ENCODE assay signal across 16 cellular contexts in the genomic region with DNA sequence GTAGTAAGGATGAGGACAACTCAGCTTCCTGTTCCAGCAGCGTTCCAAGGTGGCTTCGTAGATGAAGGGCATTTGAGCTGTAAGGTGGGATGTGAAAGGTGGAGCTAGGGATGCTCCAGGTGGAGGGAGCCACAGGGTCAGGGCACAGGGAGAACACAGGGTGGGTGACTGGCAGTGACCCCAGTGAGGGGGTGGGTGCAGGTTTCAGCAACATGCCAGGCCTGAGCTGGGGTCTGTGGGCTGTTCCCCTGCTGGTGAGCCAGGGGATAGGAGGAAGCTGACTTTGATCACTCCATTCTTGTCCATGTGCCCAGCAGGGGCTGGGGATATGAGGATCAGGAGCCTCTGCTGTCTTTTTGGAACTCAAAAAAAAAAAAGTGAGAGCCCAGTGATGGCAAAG. TPM values are rescaled to one million over a fixed set of nuclear protein-coding genes. Genes with fewer than 3 reads are reported as not detected.
DNase-seq lines count a peak whose midpoint lies in the region; ATAC-seq, FAIRE-seq and TF ChIP-seq lines count a peak whose summit lies in the region.
"Had no signal": no experiment of that assay in that cellular context is flagged by ENCODE, and none has a peak within 500 bp of the region (broad histone marks: within the 10 kb centered on the region; RNA-seq: fewer than 3 reads in every experiment).

No MANE protein-coding gene starts in this region.

- H3K27me3 ChIP-seq in cardiac muscle cell = no peaks in the 10 kb centered on the region
- H3K27me3 ChIP-seq: upper lobe of left lung had no signal

- intact Hi-C loops in Right ventricle myocardium inferior (cut with DNase I) (no loop called here), kidney (cut with DNase I) (no loop called here)

- no peak for DNase-seq in cardiac muscle cell (ENCODE audit: low read depth in 1 of 2, low spot score in 1 of 2)
- DNase-seq in Right ventricle myocardium inferior (ENCODE audit: missing footprints) = no peak
- DNase-seq in activated CD8-positive, alpha-beta memory T cell treated with anti-CD3 and anti-CD28 coated beads, Interleukin-2, amount 50 U/mL, for 48 hours = peak; percentile 43
- DNase-seq in kidney = peak; percentile 22
- no peak for DNase-seq in middle frontal gyrus (ENCODE audit: extremely low spot score, low spot score)
- DNase-seq in GM13977 (ENCODE audit: low spot score) = no peak
- DNase-seq in nucleus accumbens (lab: John Stamatoyannopoulos, UW) = no peak
- DNase-seq: activated naive CD4-positive, alpha-beta T cell treated with Interleukin-2 at 50 U/mL for 16 hours; NCI-H146; NCI-H526 treated with DMSO at 0.1 percent for 48 hours; RPMI8226; stimulated activated CD4-positive, alpha-beta T cell treated with anti-CD3 and anti-CD28 coated beads, Interleukin-2, amount 100 ng/mL, for 24 hours; T1000 had no signal

- H3K4me3 ChIP-seq in cardiac muscle cell (no peak overlapping the region), kidney (ENCODE audit: low read length in 2 of 2) (no peak overlapping the region)
- H3K4me3 ChIP-seq: upper lobe of left lung had no signal

- no peak for ATAC-seq in Right ventricle myocardium inferior
- ATAC-seq in HG03439 (IDR thresholded peaks at IDR 0.05; ENCODE audit: unreplicated experiment) = no peak
- ATAC-seq: esophagus mucosa had no signal

- H3K9me3 ChIP-seq in cardiac muscle cell (ENCODE audit: low read depth) = no peaks in the 10 kb centered on the region
- no peaks in the 10 kb centered on the region for H3K9me3 ChIP-seq in kidney (ENCODE audit: control insufficient read depth in 1 of 2, low read length in 2 of 2)
- H3K9me3 ChIP-seq: upper lobe of left lung had no signal

- H3K36me3 ChIP-seq in cardiac muscle cell = no peaks in the 10 kb centered on the region
- H3K36me3 ChIP-seq in kidney (ENCODE audit: control insufficient read depth in 1 of 2, insufficient read depth in 2 of 2, low read length in 2 of 2) = no peaks in the 10 kb centered on the region
- H3K36me3 ChIP-seq: upper lobe of left lung had no signal

- H3K9ac ChIP-seq in kidney (ENCODE audit: low read length in 2 of 2) = no peak overlapping the region

- TF ChIP-seq CTCF in cardiac muscle cell (IDR thresholded peaks at IDR 0.05; ENCODE audit: low read depth, low read length) (peak; percentile 12), kidney (IDR thresholded peaks at IDR 0.05; ENCODE audit: borderline replicate concordance, extremely low read depth, insufficient read depth) (no peak), GM13977 (IDR thresholded peaks at IDR 0.05; ENCODE audit: extremely low read depth, insufficient read depth, missing control alignments) (no peak)

- H3K4me1 ChIP-seq in cardiac muscle cell (ENCODE audit: low read depth) = no peaks in the 10 kb centered on the region
- H3K4me1 ChIP-seq in kidney (ENCODE audit: control insufficient read depth in 1 of 2, insufficient read depth in 1 of 2, low read depth in 1 of 2, low read length in 2 of 2) = no peaks in the 10 kb centered on the region
- H3K4me1 ChIP-seq: upper lobe of left lung had no signal

- in situ Hi-C loops in GM13977 (cut with MboI; ENCODE audit: low pct_unique_long_range_greater_than_20kb, low sequenced_read_pairs, unreplicated experiment) = no loop called here

- FAIRE-seq in kidney (lab: Jason Lieb, UNC) = no peak

- H3K27ac ChIP-seq in cardiac muscle cell (no peak overlapping the region), kidney (ENCODE audit: low read depth in 2 of 2, low read length in 2 of 2) (no peak overlapping the region)
- H3K27ac ChIP-seq: upper lobe of left lung had no signal

RNA-seq across cellular contexts. Expression of a gene that starts 33.2 kb away (rescaled TPM):
- total RNA-seq in cardiac muscle cell (0.51 and 0.78 TPM in 2 replicates), Right ventricle myocardium inferior (4.8 TPM), kidney (6.4 TPM)
- polyA plus RNA-seq in cardiac muscle cell (0.05 and 1.2 TPM in 2 replicates), kidney (ENCODE audit: insufficient read depth, low read depth, low replicate concordance) (1.1 TPM)

Comparison
In these comparisons a context has a peak if more than half of its experiments do, and no peak if none do; other contexts are left out.
1. DNase-seq: peak in activated CD8-positive, alpha-beta memory T cell treated with anti-CD3 and anti-CD28 coated beads, Interleukin-2, amount 50 U/mL, for 48 hours (single experiment) and kidney (single experiment); none in cardiac muscle cell (0 of 2), Right ventricle myocardium inferior (single experiment), middle frontal gyrus (single experiment), GM13977 (single experiment) and nucleus accumbens (0 of 56).